15 cellular contexts compared by ENCODE assay signal in the genomic region with DNA sequence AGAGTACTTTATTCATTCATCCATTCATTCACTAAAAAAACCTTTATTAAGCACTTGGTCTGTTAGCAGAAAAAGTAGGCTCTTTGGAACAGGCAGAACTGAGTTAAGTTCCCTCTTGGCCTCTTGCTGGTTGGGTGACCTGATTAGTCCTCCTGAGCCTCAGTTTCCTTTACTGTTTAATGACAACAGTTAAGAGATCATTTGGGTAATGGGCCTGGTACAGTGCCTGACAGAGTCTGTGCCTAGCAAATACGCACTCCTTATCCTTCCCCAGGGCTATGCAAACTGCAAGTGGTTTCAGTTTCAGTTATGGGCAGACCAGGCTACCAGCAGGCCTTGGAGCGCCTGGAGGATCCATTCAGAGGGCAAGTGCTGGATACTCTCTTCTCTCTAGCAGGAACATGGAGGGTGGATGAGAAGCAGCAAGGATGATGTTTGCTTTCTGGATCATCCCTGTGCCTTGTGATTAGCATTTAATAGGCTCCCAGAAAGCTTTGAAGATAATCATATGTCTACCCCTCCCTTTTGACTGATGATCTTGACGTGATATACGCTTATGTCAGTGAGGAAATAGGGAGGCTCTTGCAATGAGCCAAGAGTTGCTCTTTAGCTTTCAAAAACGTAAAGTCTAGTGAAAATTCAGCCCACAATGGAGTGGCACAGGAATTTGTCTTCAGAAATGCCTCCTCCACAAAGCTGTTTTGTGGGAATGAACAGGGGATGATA. TPM values are rescaled to one million over a fixed set of nuclear protein-coding genes. Genes with fewer than 3 reads are reported as not detected.
DNase-seq lines count a peak whose midpoint lies in the region; ATAC-seq and TF ChIP-seq lines count a peak whose summit lies in the region.
"Had no signal": no experiment of that assay in that cellular context is flagged by ENCODE, and none has a peak within 500 bp of the region (broad histone marks: within the 10 kb centered on the region; RNA-seq: fewer than 3 reads in every experiment).

No MANE protein-coding gene starts in this region.

- intact Hi-C loops in Calu3 (cut with micrococcal nuclease; ENCODE audit: unreplicated experiment) (no loop called here), body of pancreas (cut with DNase I) (no loop called here), tibial artery (cut with DNase I; ENCODE audit: low total_unique reads) (no loop called here)

- ATAC-seq in body of pancreas (peak; percentile 77), HG02678 (IDR thresholded peaks at IDR 0.05; ENCODE audit: unreplicated experiment) (no peak), HG02870 (IDR thresholded peaks at IDR 0.05; ENCODE audit: unreplicated experiment) (no peak)
- ATAC-seq: CD8-positive, alpha-beta T cell had no signal

- peak overlapping the region in 1 of 2 donors; percentile 37 for H3K9ac ChIP-seq in mucosa of rectum (ENCODE audit: low read depth in 1 of 2, low read length in 2 of 2)

- no peaks in the 10 kb centered on the region for H3K36me3 ChIP-seq in body of pancreas (replicated peaks in 1 of 2; ENCODE audit: insufficient read depth in 1 of 2, low read depth in 2 of 2)
- no peaks in the 10 kb centered on the region for H3K36me3 ChIP-seq in mucosa of rectum (ENCODE audit: control insufficient read depth in 2 of 2, insufficient read depth in 2 of 2, low read length in 2 of 2)
- no peaks in the 10 kb centered on the region for H3K36me3 ChIP-seq in tibial artery

- TF ChIP-seq CTCF in Calu3 (IDR thresholded peaks at IDR 0.05; ENCODE audit: unreplicated experiment) (no peak), LNCaP clone FGC (IDR thresholded peaks at IDR 0.05; ENCODE audit: control insufficient read depth, extremely low read depth, insufficient read depth) (no peak), body of pancreas (IDR thresholded peaks at IDR 0.05) (no peak), tibial artery (IDR thresholded peaks at IDR 0.05) (no peak)

- DNase-seq in Calu3: peak; percentile 52
- DNase-seq in LNCaP clone FGC (ENCODE audit: low read depth): no peak
- peak; percentile 40 to 60 (median 48) for DNase-seq in body of pancreas
- no peak for DNase-seq in tibial artery
- DNase-seq in NCI-H1092 treated with DMSO at 0.1 percent for 48 hours (lab: John Stamatoyannopoulos, UW): no peak
- DNase-seq: activated CD4-positive, alpha-beta T cell treated with anti-CD3 and anti-CD28 coated beads for 1 hour; activated naive CD4-positive, alpha-beta T cell treated with Interleukin-2 at 50 U/mL for 16 hours; CD8-positive, alpha-beta T cell; cerebellar nuclear complex; H9; kidney glomerular epithelial cell; NCI-H345 had no signal

- BruUV-seq in Calu3 (replicated peaks; lab: Mats Ljungman, UMichigan): no TSS peak

- H3K36me3 Mint-ChIP-seq in Calu3 (ENCODE audit: insufficient read depth, unreplicated experiment): peaks cover 5% of the 10 kb centered on the region
- H3K36me3 Mint-ChIP-seq: CD8-positive, alpha-beta T cell had no signal

- H3K4me1 ChIP-seq in body of pancreas: peaks cover 15% of the 10 kb centered on the region
- peaks cover 0 to 9% of the 10 kb centered on the region in 2 donors for H3K4me1 ChIP-seq in mucosa of rectum (ENCODE audit: control insufficient read depth in 2 of 2, insufficient read depth in 2 of 2, low read length in 2 of 2)
- H3K4me1 ChIP-seq in tibial artery: no peaks in the 10 kb centered on the region

- no peaks in the 10 kb centered on the region for H3K27me3 Mint-ChIP-seq in Calu3 (ENCODE audit: unreplicated experiment)

- H3K27ac Mint-ChIP-seq in Calu3 (ENCODE audit: unreplicated experiment): peak overlapping the region; percentile 91
- H3K27ac Mint-ChIP-seq: CD8-positive, alpha-beta T cell; H9 had no signal

- H3K27ac ChIP-seq in body of pancreas (peak overlapping the region; percentile 59 to 82 (median 78)), mucosa of rectum (ENCODE audit: low read depth in 2 of 2, low read length in 2 of 2) (peak overlapping the region; percentile 80 to 93), tibial artery (no peak overlapping the region)

- TF ChIP-seq POLR2A in body of pancreas (IDR thresholded peaks at IDR 0.05): no peak

- peak overlapping the region; percentile 12 for H3K4me3 Mint-ChIP-seq in Calu3 (ENCODE audit: low read depth, unreplicated experiment)
- H3K4me3 Mint-ChIP-seq: CD8-positive, alpha-beta T cell; H9 had no signal

- no peaks in the 10 kb centered on the region for H3K27me3 ChIP-seq in body of pancreas
- no peaks in the 10 kb centered on the region for H3K27me3 ChIP-seq in mucosa of rectum (ENCODE audit: control insufficient read depth in 2 of 2, insufficient read depth in 2 of 2, low read length in 2 of 2)
- H3K27me3 ChIP-seq in tibial artery: peaks cover 0 to 4% of the 10 kb centered on the region in 2 donors

- peaks cover 32% of the 10 kb centered on the region for H3K4me1 Mint-ChIP-seq in Calu3 (ENCODE audit: low read depth, unreplicated experiment)

- H3K4me3 ChIP-seq in LNCaP clone FGC (ENCODE audit: low read depth, low read length): peak overlapping the region; percentile 21; the same call in 1 of the 2 replicates
- no peak overlapping the region for H3K4me3 ChIP-seq in body of pancreas
- H3K4me3 ChIP-seq in mucosa of rectum (ENCODE audit: low read length in 2 of 2): peak overlapping the region in 1 of 2 donors; percentile 41
- no peak overlapping the region for H3K4me3 ChIP-seq in tibial artery

- no peaks in the 10 kb centered on the region for H3K9me3 ChIP-seq in body of pancreas
- no peaks in the 10 kb centered on the region for H3K9me3 ChIP-seq in mucosa of rectum (ENCODE audit: control insufficient read depth in 2 of 2, low read length in 2 of 2)
- H3K9me3 ChIP-seq in tibial artery: no peaks in the 10 kb centered on the region

- no peaks in the 10 kb centered on the region for H3K9me3 Mint-ChIP-seq in Calu3 (ENCODE audit: low read depth, unreplicated experiment)
- H3K9me3 Mint-ChIP-seq: CD8-positive, alpha-beta T cell; H9 had no signal

- CTCF ChIA-PET in Calu3 (lab: Charles Lee): interaction anchor here (1.1 kb wide), 1 partner anchor 13 kb away, joined by 3 read pairs; no protein-coding TSS in a partner anchor

- WGBS in body of pancreas, 2 donors: 47 to 54% methylated on average over 5 of the region's 5 CpGs

RNA-seq across cellular contexts. Expression of gene TAF1B, which starts 12.4 kb away (rescaled TPM):
- total RNA-seq in Calu3 (2022) (17.8 and 23.0 TPM in 2 replicates), body of pancreas (10 to 100 TPM; 12.9 to 19.5 TPM)

Comparison
In these comparisons a context has a peak if more than half of its experiments do, and no peak if none do; other contexts are left out.
1. DNase-seq: peak in Calu3 (single experiment) and body of pancreas (4 of 4); none in LNCaP clone FGC (single experiment), tibial artery (0 of 2) and NCI-H1092 treated with DMSO at 0.1 percent for 48 hours (single experiment).
2. H3K27ac ChIP-seq: peak in body of pancreas (4 of 4) and mucosa of rectum (2 of 2); none in tibial artery (0 of 2).